ENCODE assay signal across 8 cellular contexts in the genomic region with DNA sequence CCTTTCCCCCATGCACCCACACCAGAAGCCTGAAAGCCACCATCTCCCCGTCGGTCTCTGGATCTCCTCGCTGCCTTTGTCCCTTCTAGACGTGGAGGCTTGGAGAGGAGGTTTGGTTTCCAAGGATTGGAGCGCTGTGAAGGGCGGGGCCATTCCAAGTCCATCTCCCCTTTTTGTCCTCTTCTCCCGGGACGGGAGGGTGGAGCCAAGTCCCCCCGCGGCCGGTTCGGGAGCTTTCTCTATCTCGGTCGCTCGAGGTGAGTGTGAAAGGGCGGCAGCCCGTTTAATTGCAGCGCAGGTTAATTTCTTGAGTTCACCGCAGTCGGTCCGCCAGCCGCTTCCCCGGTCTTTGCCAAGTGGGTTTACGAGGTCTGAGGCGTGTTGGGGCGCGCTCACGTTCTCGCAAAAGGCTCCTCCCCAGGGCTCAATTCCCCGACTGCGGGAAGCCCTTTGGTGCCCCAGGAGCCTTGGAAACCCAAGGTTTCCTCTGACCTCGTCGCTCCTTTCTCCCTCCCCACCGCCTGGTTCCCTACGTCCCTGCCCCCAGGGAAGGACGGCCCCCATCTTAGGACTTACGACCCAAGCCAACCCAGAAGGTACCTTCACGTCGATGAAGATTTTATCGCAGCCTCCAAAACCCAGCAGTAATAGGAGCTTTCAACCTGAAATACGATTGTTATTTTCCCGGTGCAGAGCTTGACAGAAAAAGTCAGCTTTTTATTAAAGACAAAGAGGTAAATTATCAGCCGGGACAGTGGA. TPM values are rescaled to one million over a fixed set of nuclear protein-coding genes. Genes with fewer than 3 reads are reported as not detected.
A peak's percentile ranks its signal among the peaks of the same experiment; 100 is the strongest.
DNase-seq lines count a peak whose midpoint lies in the region; ATAC-seq and TF ChIP-seq lines count a peak whose summit lies in the region.

No MANE protein-coding gene starts in this region.

- no peaks in the 10 kb centered on the region for H3K9me3 Mint-ChIP-seq in activated CD4-positive, alpha-beta T cell treated with anti-CD3 and anti-CD28 coated beads, Interleukin-2, amount 10 ng/mL, durations not matched to agents 7 days and 5 days
- H3K9me3 Mint-ChIP-seq in activated CD4-positive, alpha-beta T cell treated with anti-CD3 and anti-CD28 coated beads, Interleukin-2, amount 10 ng/mL, durations not matched to agents 24 days and 14 days = peaks cover 14% of the 10 kb centered on the region
- H3K9me3 Mint-ChIP-seq in MCF 10A (ENCODE audit: unreplicated experiment) = no peaks in the 10 kb centered on the region

- H3K4me3 ChIP-seq in left lung = peak overlapping the region; percentile 60 to 61
- H3K4me3 ChIP-seq in upper lobe of left lung = peak overlapping the region; percentile 26 to 77 (median 70)

- BruUV-seq in MCF 10A (replicated peaks; lab: Mats Ljungman, UMichigan) = TSS peak; percentile 38

- TF ChIP-seq CTCF in MCF 10A (IDR thresholded peaks at IDR 0.05; ENCODE audit: unreplicated experiment) = no peak
- TF ChIP-seq CTCF in left lung (IDR thresholded peaks at IDR 0.05) = no peak
- TF ChIP-seq CTCF in upper lobe of left lung (IDR thresholded peaks at IDR 0.05) = no peak

- DNase-seq in activated CD4-positive, alpha-beta T cell treated with anti-CD3 and anti-CD28 coated beads, Interleukin-2, amount 10 ng/mL, durations not matched to agents 7 days and 5 days = no peak
- no peak for DNase-seq in activated CD4-positive, alpha-beta T cell treated with anti-CD3 and anti-CD28 coated beads, Interleukin-2, amount 10 ng/mL, durations not matched to agents 24 days and 14 days
- DNase-seq in MCF 10A (ENCODE audit: unreplicated experiment) (peak; percentile 56), left lung (peak in 1 of 2 donors; percentile 77), upper lobe of left lung (peak; percentile 41 to 63)
- DNase-seq in stimulated activated CD4-positive, alpha-beta T cell treated with anti-CD3 and anti-CD28 coated beads, Interleukin-4, amount 100 ng/mL, for 1 hour = no peak

- H3K4me3 Mint-ChIP-seq in activated CD4-positive, alpha-beta T cell treated with anti-CD3 and anti-CD28 coated beads, Interleukin-2, amount 10 ng/mL, durations not matched to agents 7 days and 5 days = peak overlapping the region; percentile 10
- no peak overlapping the region for H3K4me3 Mint-ChIP-seq in activated CD4-positive, alpha-beta T cell treated with anti-CD3 and anti-CD28 coated beads, Interleukin-2, amount 10 ng/mL, durations not matched to agents 24 days and 14 days
- peak overlapping the region; percentile 84 for H3K4me3 Mint-ChIP-seq in MCF 10A (ENCODE audit: unreplicated experiment)

- H3K4me1 ChIP-seq in left lung (no peaks in the 10 kb centered on the region), upper lobe of left lung (peaks cover 0 to 17% (median 9%) of the 10 kb centered on the region in 4 donors)

- H3K27ac Mint-ChIP-seq in activated CD4-positive, alpha-beta T cell treated with anti-CD3 and anti-CD28 coated beads, Interleukin-2, amount 10 ng/mL, durations not matched to agents 7 days and 5 days = no peak overlapping the region
- no peak overlapping the region for H3K27ac Mint-ChIP-seq in activated CD4-positive, alpha-beta T cell treated with anti-CD3 and anti-CD28 coated beads, Interleukin-2, amount 10 ng/mL, durations not matched to agents 24 days and 14 days
- peak overlapping the region; percentile 62 for H3K27ac Mint-ChIP-seq in MCF 10A (ENCODE audit: low read depth, unreplicated experiment)

- POLR2A ChIA-PET in activated CD4-positive, alpha-beta T cell treated with anti-CD3 and anti-CD28 coated beads, Interleukin-2, amount 10 ng/mL, durations not matched to agents 7 days and 5 days (lab: Charles Lee) = no interaction called here
- POLR2A ChIA-PET in MCF 10A (lab: Yijun Ruan, JAX) = interaction anchor here (0.6 to 18.0 kb wide), 12 partner anchors 8 to 163 kb away, joined by 3 to 710 read pairs (median 3); no protein-coding TSS in a partner anchor

- H3K9me3 ChIP-seq in left lung (no peaks in the 10 kb centered on the region), upper lobe of left lung (no peaks in the 10 kb centered on the region)

- intact Hi-C loops in activated CD4-positive, alpha-beta T cell treated with anti-CD3 and anti-CD28 coated beads, Interleukin-2, amount 10 ng/mL, durations not matched to agents 24 days and 14 days (cut with micrococcal nuclease) = no loop called here
- intact Hi-C loops in MCF 10A (cut with micrococcal nuclease) (loop anchor here (2.0 to 10.0 kb wide), 5 partner anchors 63 to 435 kb away; no protein-coding TSS in a partner anchor), left lung (cut with DNase I) (no loop called here)

- peak; percentile 19 for ATAC-seq in left lung
- peak; percentile 4 to 41 for ATAC-seq in upper lobe of left lung (ENCODE audit: low FRiP score in 2 of 2)
- no peak for ATAC-seq in GM21381 (IDR thresholded peaks at IDR 0.05; ENCODE audit: unreplicated experiment)
- no peak for ATAC-seq in HG02798 (IDR thresholded peaks at IDR 0.05; ENCODE audit: poor library complexity, unreplicated experiment)

- peaks cover 38% of the 10 kb centered on the region for H3K4me1 Mint-ChIP-seq in activated CD4-positive, alpha-beta T cell treated with anti-CD3 and anti-CD28 coated beads, Interleukin-2, amount 10 ng/mL, durations not matched to agents 7 days and 5 days
- H3K4me1 Mint-ChIP-seq in activated CD4-positive, alpha-beta T cell treated with anti-CD3 and anti-CD28 coated beads, Interleukin-2, amount 10 ng/mL, durations not matched to agents 24 days and 14 days = peaks cover 24% of the 10 kb centered on the region
- H3K4me1 Mint-ChIP-seq in MCF 10A (ENCODE audit: insufficient read depth, unreplicated experiment) = peaks cover 9% of the 10 kb centered on the region

- CTCF ChIA-PET in activated CD4-positive, alpha-beta T cell treated with anti-CD3 and anti-CD28 coated beads, Interleukin-2, amount 10 ng/mL, durations not matched to agents 7 days and 5 days (lab: Charles Lee) = no interaction called here
- CTCF ChIA-PET in MCF 10A (lab: Yijun Ruan, JAX) = interaction anchor here (0.5 to 14.6 kb wide), 9 partner anchors 10 to 934 kb away, joined by 3 to 121 read pairs (median 3); no protein-coding TSS in a partner anchor

- H3K27ac ChIP-seq in left lung (peak overlapping the region; percentile 65 to 91), upper lobe of left lung (peak overlapping the region; percentile 20 to 68 (median 46))

- no peak for TF ChIP-seq EP300 in upper lobe of left lung (IDR thresholded peaks at IDR 0.05)

- H3K27me3 Mint-ChIP-seq in activated CD4-positive, alpha-beta T cell treated with anti-CD3 and anti-CD28 coated beads, Interleukin-2, amount 10 ng/mL, durations not matched to agents 7 days and 5 days = peaks cover 69% of the 10 kb centered on the region
- H3K27me3 Mint-ChIP-seq in activated CD4-positive, alpha-beta T cell treated with anti-CD3 and anti-CD28 coated beads, Interleukin-2, amount 10 ng/mL, durations not matched to agents 24 days and 14 days = peaks cover 69% of the 10 kb centered on the region
- H3K27me3 Mint-ChIP-seq in MCF 10A (ENCODE audit: insufficient read depth, unreplicated experiment) = no peaks in the 10 kb centered on the region

- H3K36me3 ChIP-seq in left lung = no peaks in the 10 kb centered on the region
- H3K36me3 ChIP-seq in upper lobe of left lung = no peaks in the 10 kb centered on the region

- TF ChIP-seq POLR2A in upper lobe of left lung (IDR thresholded peaks at IDR 0.05) = no peak

- H3K36me3 Mint-ChIP-seq in activated CD4-positive, alpha-beta T cell treated with anti-CD3 and anti-CD28 coated beads, Interleukin-2, amount 10 ng/mL, durations not matched to agents 7 days and 5 days (ENCODE audit: low read depth) = peaks cover 5% of the 10 kb centered on the region
- peaks cover 6% of the 10 kb centered on the region for H3K36me3 Mint-ChIP-seq in activated CD4-positive, alpha-beta T cell treated with anti-CD3 and anti-CD28 coated beads, Interleukin-2, amount 10 ng/mL, durations not matched to agents 24 days and 14 days (ENCODE audit: low read depth)
- peaks cover 6% of the 10 kb centered on the region for H3K36me3 Mint-ChIP-seq in MCF 10A (ENCODE audit: insufficient read depth, unreplicated experiment)

- peaks cover 0 to 80% of the 10 kb centered on the region in 2 donors for H3K27me3 ChIP-seq in left lung
- peaks cover 0 to 3% (median 0%) of the 10 kb centered on the region in 4 donors for H3K27me3 ChIP-seq in upper lobe of left lung

- WGBS in upper lobe of left lung, 2 donors = 2 to 6% methylated on average over 37 to 43 of the region's 43 CpGs

RNA-seq across cellular contexts. Expression of a gene that starts 2.8 kb away (rescaled TPM):
- under 1 TPM; 0.37 to 0.89 TPM for total RNA-seq in activated CD4-positive, alpha-beta T cell treated with anti-CD3 and anti-CD28 coated beads, Interleukin-2, amount 10 ng/mL, durations not matched to agents 7 days and 5 days
- 0.37 and 0.50 TPM in 2 replicates for total RNA-seq in activated CD4-positive, alpha-beta T cell treated with anti-CD3 and anti-CD28 coated beads, Interleukin-2, amount 10 ng/mL, durations not matched to agents 24 days and 14 days
- total RNA-seq in MCF 10A (2022) (45.7 and 47.2 TPM in 2 replicates), left lung (10 to 100 TPM; 30.3 to 41.4 TPM), upper lobe of left lung (10 to 100 TPM; 17.9 to 85.9 (median 21.2) TPM)

Comparison
In these comparisons a context has a peak if more than half of its experiments do, and no peak if none do; other contexts are left out.
1. DNase-seq: peak in MCF 10A (single experiment) and upper lobe of left lung (2 of 2); none in activated CD4-positive, alpha-beta T cell treated with anti-CD3 and anti-CD28 coated beads, Interleukin-2, amount 10 ng/mL, durations not matched to agents 7 days and 5 days (single experiment), activated CD4-positive, alpha-beta T cell treated with anti-CD3 and anti-CD28 coated beads, Interleukin-2, amount 10 ng/mL, durations not matched to agents 24 days and 14 days (single experiment) and stimulated activated CD4-positive, alpha-beta T cell treated with anti-CD3 and anti-CD28 coated beads, Interleukin-4, amount 100 ng/mL, for 1 hour (single experiment).
2. ATAC-seq: peak in left lung (single experiment) and upper lobe of left lung (2 of 2); none in GM21381 (single experiment) and HG02798 (single experiment).
3. RNA of a gene that starts 2.8 kb away (total RNA-seq): 45.7 to 47.2 TPM in MCF 10A, 30.3 to 41.4 TPM in left lung and 17.9 to 85.9 TPM in upper lobe of left lung; 0.37 to 0.89 TPM in activated CD4-positive, alpha-beta T cell treated with anti-CD3 and anti-CD28 coated beads, Interleukin-2, amount 10 ng/mL, durations not matched to agents 7 days and 5 days and 0.37 to 0.50 TPM in activated CD4-positive, alpha-beta T cell treated with anti-CD3 and anti-CD28 coated beads, Interleukin-2, amount 10 ng/mL, durations not matched to agents 24 days and 14 days; every median in the first group is over 4 times any median in the second.